In the genomic region with DNA sequence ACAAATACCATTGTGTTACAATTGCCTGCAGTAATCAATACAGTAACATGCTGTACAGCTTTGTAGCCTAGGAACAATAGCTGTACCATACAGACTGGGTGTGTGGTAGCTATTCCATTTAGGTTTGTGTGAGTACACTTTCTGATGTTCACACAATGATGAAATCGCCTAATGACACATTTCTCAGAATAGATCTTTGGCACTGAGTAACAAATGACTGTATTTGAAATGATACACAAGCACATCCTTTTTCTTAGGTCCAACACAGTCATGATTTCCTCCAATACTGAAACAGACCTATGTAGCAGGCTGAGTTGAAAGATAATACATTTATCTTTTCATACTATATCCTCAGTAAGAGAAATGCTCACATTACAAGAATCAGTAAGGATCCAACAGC, we compare ENCODE assay signal across 22 cellular contexts. TPM values are rescaled to one million over a fixed set of nuclear protein-coding genes. Genes with fewer than 3 reads are reported as not detected.
DNase-seq lines count a peak whose midpoint lies in the region; ATAC-seq and TF ChIP-seq lines count a peak whose summit lies in the region.
"Had no signal": no experiment of that assay in that cellular context is flagged by ENCODE, and none has a peak within 500 bp of the region (broad histone marks: within the 10 kb centered on the region; RNA-seq: fewer than 3 reads in every experiment).

No MANE protein-coding gene starts in this region.

- no peaks in the 10 kb centered on the region for H3K4me1 Mint-ChIP-seq in activated CD4-positive, alpha-beta T cell treated with anti-CD3 and anti-CD28 coated beads for 36 hours
- H3K4me1 Mint-ChIP-seq in stimulated activated naive B cell treated with anti-CD40 and anti-IgM and Interleukin-4, amounts not matched to agents 10 μg/mL and 1 μg/mL and 100 μg/mL, for 72 hours = peaks cover 3 to 9% of the 10 kb centered on the region in 2 donors
- H3K4me1 Mint-ChIP-seq: CD14-positive monocyte; CD8-positive, alpha-beta memory T cell; GM23338; H9 had no signal

- no peaks in the 10 kb centered on the region for H3K9me3 ChIP-seq in colonic mucosa
- H3K9me3 ChIP-seq: BE2C; BLaER1 treated with 17β-estradiol and CSF1 and Interleukin-3, amounts not matched to agents 10 nM and 100 nM had no signal

- no peak overlapping the region for H3K27ac ChIP-seq in colonic mucosa
- H3K27ac ChIP-seq: 22Rv1; BLaER1 treated with 17β-estradiol and CSF1 and Interleukin-3, amounts not matched to agents 10 nM and 100 nM had no signal

- H3K27me3 ChIP-seq in colonic mucosa = no peaks in the 10 kb centered on the region
- H3K27me3 ChIP-seq: BE2C; BLaER1 treated with 17β-estradiol and CSF1 and Interleukin-3, amounts not matched to agents 10 nM and 100 nM had no signal

- H3K36me3 ChIP-seq in colonic mucosa = no peaks in the 10 kb centered on the region
- H3K36me3 ChIP-seq: BE2C; BLaER1 treated with 17β-estradiol and CSF1 and Interleukin-3, amounts not matched to agents 10 nM and 100 nM had no signal

- no peak overlapping the region for H3K27ac Mint-ChIP-seq in activated CD4-positive, alpha-beta T cell treated with anti-CD3 and anti-CD28 coated beads for 36 hours
- no peak overlapping the region for H3K27ac Mint-ChIP-seq in stimulated activated naive B cell treated with anti-CD40 and anti-IgM and Interleukin-4, amounts not matched to agents 10 μg/mL and 1 μg/mL and 100 μg/mL, for 72 hours
- H3K27ac Mint-ChIP-seq: CD14-positive monocyte; CD4-positive, alpha-beta T cell; CD8-positive, alpha-beta memory T cell; GM23338; H9 had no signal

- H3K9ac ChIP-seq in colonic mucosa (ENCODE audit: low read depth in 2 of 2, low read length in 2 of 2) = no peak overlapping the region
- H3K9ac ChIP-seq: BLaER1 treated with 17β-estradiol and CSF1 and Interleukin-3, amounts not matched to agents 10 nM and 100 nM had no signal

- POLR2A ChIA-PET in activated CD4-positive, alpha-beta T cell treated with anti-CD3 and anti-CD28 coated beads for 36 hours (lab: Charles Lee) = no interaction called here

- no peak overlapping the region for H3K4me3 ChIP-seq in colonic mucosa
- H3K4me3 ChIP-seq: BLaER1 treated with 17β-estradiol and CSF1 and Interleukin-3, amounts not matched to agents 10 nM and 100 nM; GM23338 had no signal

- H3K27me3 Mint-ChIP-seq in activated CD4-positive, alpha-beta T cell treated with anti-CD3 and anti-CD28 coated beads for 36 hours = no peaks in the 10 kb centered on the region
- no peaks in the 10 kb centered on the region for H3K27me3 Mint-ChIP-seq in stimulated activated naive B cell treated with anti-CD40 and anti-IgM and Interleukin-4, amounts not matched to agents 10 μg/mL and 1 μg/mL and 100 μg/mL, for 72 hours
- H3K27me3 Mint-ChIP-seq: CD4-positive, alpha-beta T cell; CD8-positive, alpha-beta memory T cell had no signal

- no peaks in the 10 kb centered on the region for H3K4me1 ChIP-seq in colonic mucosa
- H3K4me1 ChIP-seq: BE2C; BLaER1 treated with 17β-estradiol and CSF1 and Interleukin-3, amounts not matched to agents 10 nM and 100 nM had no signal

- no peak for TF ChIP-seq CTCF in colonic mucosa (IDR thresholded peaks at IDR 0.05)

- H3K9me3 Mint-ChIP-seq in activated CD4-positive, alpha-beta T cell treated with anti-CD3 and anti-CD28 coated beads for 36 hours (ENCODE audit: low read depth) = no peaks in the 10 kb centered on the region
- no peaks in the 10 kb centered on the region for H3K9me3 Mint-ChIP-seq in stimulated activated naive B cell treated with anti-CD40 and anti-IgM and Interleukin-4, amounts not matched to agents 10 μg/mL and 1 μg/mL and 100 μg/mL, for 72 hours
- H3K9me3 Mint-ChIP-seq: CD4-positive, alpha-beta T cell; GM23338; H9 had no signal

- intact Hi-C loops in activated CD4-positive, alpha-beta T cell treated with anti-CD3 and anti-CD28 coated beads for 36 hours (cut with DNase I, micrococcal nuclease) = no loop called here
- intact Hi-C loops in colonic mucosa (cut with DNase I) = no loop called here

- peak; percentile 23 for ATAC-seq in activated CD4-positive, alpha-beta T cell treated with anti-CD3 and anti-CD28 coated beads for 36 hours
- ATAC-seq in stimulated activated naive B cell treated with anti-CD40 and anti-IgM and Interleukin-4, amounts not matched to agents 10 μg/mL and 1 μg/mL and 100 μg/mL, for 72 hours (replicated peaks) = peak; percentile 58 to 64
- ATAC-seq in HG03521 (IDR thresholded peaks at IDR 0.05; ENCODE audit: unreplicated experiment) = no peak
- ATAC-seq: GM23338, HCT116 had no signal

- CTCF ChIA-PET in activated CD4-positive, alpha-beta T cell treated with anti-CD3 and anti-CD28 coated beads for 36 hours (lab: Charles Lee) = no interaction called here

- H3K4me3 Mint-ChIP-seq in activated CD4-positive, alpha-beta T cell treated with anti-CD3 and anti-CD28 coated beads for 36 hours = no peak overlapping the region
- H3K4me3 Mint-ChIP-seq in stimulated activated naive B cell treated with anti-CD40 and anti-IgM and Interleukin-4, amounts not matched to agents 10 μg/mL and 1 μg/mL and 100 μg/mL, for 72 hours = no peak overlapping the region
- H3K4me3 Mint-ChIP-seq: CD14-positive monocyte; CD4-positive, alpha-beta T cell; CD8-positive, alpha-beta memory T cell; GM23338; H9 had no signal

- H3K36me3 Mint-ChIP-seq in activated CD4-positive, alpha-beta T cell treated with anti-CD3 and anti-CD28 coated beads for 36 hours (ENCODE audit: low read depth) = no peaks in the 10 kb centered on the region
- no peaks in the 10 kb centered on the region for H3K36me3 Mint-ChIP-seq in stimulated activated naive B cell treated with anti-CD40 and anti-IgM and Interleukin-4, amounts not matched to agents 10 μg/mL and 1 μg/mL and 100 μg/mL, for 72 hours
- H3K36me3 Mint-ChIP-seq: CD14-positive monocyte; CD8-positive, alpha-beta memory T cell had no signal

- DNase-seq in activated CD4-positive, alpha-beta T cell treated with anti-CD3 and anti-CD28 coated beads for 36 hours = no peak
- DNase-seq in activated CD4-positive, alpha-beta T cell treated with anti-CD3 and anti-CD28 coated beads for 1 hour = no peak
- peak; percentile 14 for DNase-seq in Ammon's horn (ENCODE audit: low spot score)
- DNase-seq in RKO (ENCODE audit: low spot score) = peak; percentile 64
- no peak for DNase-seq in stimulated activated naive B cell treated with anti-CD40 and anti-IgM and Interleukin-4, amounts not matched to agents 10 μg/mL and 1 μg/mL and 100 μg/mL, for 72 hours
- DNase-seq in colonic mucosa = no peak
- no peak for DNase-seq in superior temporal gyrus (ENCODE audit: extremely low spot score)
- DNase-seq: BE2C; CD4-positive, alpha-beta T cell; CD8-positive, alpha-beta memory T cell; DMS 273 treated with DMSO at 0.1 percent for 48 hours; DMS79; EL; GDM1; H9 had no signal

RNA-seq across cellular contexts. Expression of gene KHDRBS2, which starts 13.9 kb away (rescaled TPM):
- not detected for total RNA-seq in activated CD4-positive, alpha-beta T cell treated with anti-CD3 and anti-CD28 coated beads for 36 hours
- 1 to 10 TPM in 1 of 2 donors, under 1 TPM in 1; 0.52 to 1.2 TPM for total RNA-seq in colonic mucosa
- total RNA-seq: CD4-positive, alpha-beta T cell; CD8-positive, alpha-beta memory T cell; H4 had no signal

Comparison
In these comparisons a context has a peak if more than half of its experiments do, and no peak if none do; other contexts are left out.
1. DNase-seq: peak in Ammon's horn (single experiment) and RKO (single experiment); none in activated CD4-positive, alpha-beta T cell treated with anti-CD3 and anti-CD28 coated beads for 36 hours (single experiment), activated CD4-positive, alpha-beta T cell treated with anti-CD3 and anti-CD28 coated beads for 1 hour (single experiment), stimulated activated naive B cell treated with anti-CD40 and anti-IgM and Interleukin-4, amounts not matched to agents 10 μg/mL and 1 μg/mL and 100 μg/mL, for 72 hours (single experiment), colonic mucosa (single experiment) and superior temporal gyrus (single experiment).